ENCODE assay signal across 7 cellular contexts in genomic region chr1:27360159-27361043, GRCh38. TPM values are rescaled to one million over a fixed set of nuclear protein-coding genes. Genes with fewer than 3 reads are reported as not detected.
DNase-seq lines count a peak whose midpoint lies in the region; ATAC-seq and TF ChIP-seq lines count a peak whose summit lies in the region.
"Had no signal": no experiment of that assay in that cellular context is flagged by ENCODE, and none has a peak within 500 bp of the region (broad histone marks: within the 10 kb centered on the region; RNA-seq: fewer than 3 reads in every experiment).

No MANE protein-coding gene starts in this region.

- DNase-seq in GM13976 (ENCODE audit: low spot score): peak; percentile 75
- DNase-seq in activated naive CD4-positive, alpha-beta T cell treated with Interleukin-2 at 50 U/mL for 16 hours: peak; percentile 50
- peak; percentile 49 for DNase-seq in naive B cell
- no peak for DNase-seq in NCI-H1092 (lab: John Stamatoyannopoulos, UW)
- no peak for DNase-seq in NCI-H510A (lab: John Stamatoyannopoulos, UW)
- DNase-seq in superior temporal gyrus (ENCODE audit: extremely low spot score): no peak

- peak overlapping the region; percentile 77 to 93 (median 82) for H3K4me3 Mint-ChIP-seq in naive B cell

- H3K4me1 Mint-ChIP-seq in naive B cell: peaks cover 46 to 67% (median 59%) of the 10 kb centered on the region in 3 donors

- no peaks in the 10 kb centered on the region for H3K27me3 Mint-ChIP-seq in naive B cell

- in situ Hi-C loops in GM13976 (cut with MboI; ENCODE audit: low sequenced_read_pairs, unreplicated experiment): no loop called here

- H3K27ac Mint-ChIP-seq in naive B cell: peak overlapping the region in 3 of 6 donors; percentile 26 to 72 (median 27)

- TF ChIP-seq CTCF in GM13976 (IDR thresholded peaks at IDR 0.05; ENCODE audit: borderline replicate concordance, control extremely low read depth, extremely low read depth, insufficient read depth, missing control alignments): no peak

- no peaks in the 10 kb centered on the region for H3K36me3 Mint-ChIP-seq in naive B cell

- H3K9me3 Mint-ChIP-seq in naive B cell: no peaks in the 10 kb centered on the region

- peak; percentile 37 to 43 for ATAC-seq in naive B cell (ENCODE audit: low read depth in 2 of 2)

RNA-seq across cellular contexts. Expression of gene MAP3K6, which starts 6.4 kb away (rescaled TPM):
- polyA plus RNA-seq in naive B cell (ENCODE audit: low read depth in 6 of 6): 1 to 10 TPM in 4 of 6 donors, under 1 TPM in 1, not detected in 1; 0.80 to 2.7 (median 2.0) TPM

RNA-seq across cellular contexts. Expression of gene FCN3, which starts 14.2 kb away (rescaled TPM):
- polyA plus RNA-seq in naive B cell (ENCODE audit: low read depth in 6 of 6): not detected
- polyA plus RNA-seq: neural cell had no signal

RNA-seq across cellular contexts. Expression of gene SYTL1, which starts 18.6 kb away (rescaled TPM):
- polyA plus RNA-seq in naive B cell (ENCODE audit: low read depth in 6 of 6): 100 to 1,000 TPM in 1 of 6 donors, 10 to 100 TPM in 5; 63.3 to 110 (median 79.9) TPM
- polyA plus RNA-seq: neural cell had no signal

RNA-seq across cellular contexts. Expression of gene CD164L2, which starts 22.7 kb away (rescaled TPM):
- polyA plus RNA-seq in naive B cell (ENCODE audit: low read depth in 6 of 6): not detected
- polyA plus RNA-seq: neural cell had no signal

RNA-seq across cellular contexts. Expression of gene GPR3, which starts 32.0 kb away (rescaled TPM):
- under 1 TPM in 4 of 6 donors, not detected in 2; 0.12 to 0.64 (median 0.35) TPM for polyA plus RNA-seq in naive B cell (ENCODE audit: low read depth in 6 of 6)

Comparison
In these comparisons a context has a peak if more than half of its experiments do, and no peak if none do; other contexts are left out.
1. DNase-seq: peak in GM13976 (single experiment), activated naive CD4-positive, alpha-beta T cell treated with Interleukin-2 at 50 U/mL for 16 hours (single experiment) and naive B cell (single experiment); none in NCI-H1092 (single experiment), NCI-H510A (single experiment) and superior temporal gyrus (single experiment).